ENCODE assay signal across 39 cellular contexts in the genomic region with DNA sequence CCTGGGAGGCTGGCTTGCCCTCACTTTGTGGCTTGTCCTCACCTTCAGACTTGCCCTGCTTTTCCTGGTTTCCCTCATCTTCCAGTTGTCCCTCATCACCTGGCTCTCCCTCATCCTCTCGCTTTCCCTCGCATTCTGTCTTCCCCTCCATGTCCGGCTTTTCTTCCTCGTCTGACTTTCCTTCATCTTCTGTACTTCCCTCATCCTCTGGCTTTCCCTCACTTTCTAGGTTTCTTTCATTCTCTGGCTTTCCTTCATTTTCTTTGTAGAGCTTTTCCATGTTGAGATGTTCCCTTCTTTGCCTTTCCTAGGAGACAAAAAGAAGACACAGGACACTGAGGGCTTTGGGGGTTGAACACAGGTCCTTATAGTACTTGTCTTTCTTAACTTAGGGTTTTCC. TPM values are rescaled to one million over a fixed set of nuclear protein-coding genes. Genes with fewer than 3 reads are reported as not detected.
"Had no signal": no experiment of that assay in that cellular context is flagged by ENCODE, and none has a peak within 500 bp of the region (broad histone marks: within the 10 kb centered on the region; RNA-seq: fewer than 3 reads in every experiment).

No MANE protein-coding gene starts in this region.

- H3K4me2 ChIP-seq: KMS-11 had no signal

- H3K36me3 ChIP-seq: MG63 had no signal

- DNase-seq: Karpas-422, Kasumi-1, MG63, MM.1S, MV-4-11, NCI-H1048, NCI-H1092, NCI-H1092 treated with DMSO at 0.1 percent for 48 hours, NCI-H1105, NCI-H1105 treated with DMSO at 0.1 percent for 48 hours, NCI-H1417, NCI-H1417 treated with DMSO at 0.1 percent for 48 hours, NCI-H1436, NCI-H1436 treated with DMSO at 0.1 percent for 48 hours, NCI-H146, NCI-H1694, NCI-H1694 treated with DMSO at 0.1 percent for 48 hours, NCI-H187, NCI-H187 treated with DMSO at 0.1 percent for 48 hours, NCI-H1930, NCI-H2029, NCI-H2029 treated with DMSO at 0.1 percent for 48 hours, NCI-H2081 treated with DMSO at 0.1 percent for 48 hours, NCI-H2107, NCI-H2171, NCI-H2171 treated with DMSO at 0.1 percent for 48 hours, NCI-H2227 treated with DMSO at 0.1 percent for 48 hours, NCI-H226, NCI-H345, NCI-H446, NCI-H446 treated with DMSO at 0.1 percent for 48 hours, NCI-H510A, NCI-H510A treated with DMSO at 0.1 percent for 48 hours, NCI-H524 had no signal

- H3K9me3 ChIP-seq: MG63 had no signal

- H3K27ac ChIP-seq: KMS-11 had no signal

- H3K9ac ChIP-seq: KMS-11 had no signal

- H3K27me3 ChIP-seq: MG63 had no signal

- H3K4me3 ChIP-seq: MG63 had no signal

RNA-seq across cellular contexts. Expression of a gene that starts 2.3 kb away (rescaled TPM):
- total RNA-seq: LHCN-M2, M059J, MCF 10A, NCI-H460 had no signal

RNA-seq across cellular contexts. Expression of a gene that starts 36.5 kb away (rescaled TPM):
- total RNA-seq: MCF 10A had no signal

RNA-seq across cellular contexts. Expression of a gene that starts 55.8 kb away (rescaled TPM):
- total RNA-seq: MCF 10A, NCI-H460 had no signal

RNA-seq across cellular contexts. Expression of a gene that starts 59.4 kb away (rescaled TPM):
- total RNA-seq: MCF 10A had no signal
